In genomic region chr9:113638916-113639315, GRCh38 we compare ENCODE assay signal across 22 cellular contexts.
DNase-seq lines count a peak whose midpoint lies in the region; ATAC-seq, FAIRE-seq and TF ChIP-seq lines count a peak whose summit lies in the region.
"Had no signal": no experiment of that assay in that cellular context is flagged by ENCODE, and none has a peak within 500 bp of the region (broad histone marks: within the 10 kb centered on the region; RNA-seq: fewer than 3 reads in every experiment).

No MANE protein-coding gene starts in this region.

- 95 to 97% (median 96%) methylated on average over 4 of the region's 4 CpGs for WGBS in heart left ventricle, 4 donors

- H3K4me1 Mint-ChIP-seq in mesothelial cell of epicardium (peaks cover 15% of the 10 kb centered on the region), type B pancreatic cell (ENCODE audit: unreplicated experiment) (peaks cover 44% of the 10 kb centered on the region)
- H3K4me1 Mint-ChIP-seq: B cell had no signal

- no peak for ATAC-seq in heart left ventricle

- peak overlapping the region; percentile 28 for H3K27ac Mint-ChIP-seq in mesothelial cell of epicardium
- H3K27ac Mint-ChIP-seq in type B pancreatic cell = no peak overlapping the region
- H3K27ac Mint-ChIP-seq: B cell, CD14-positive monocyte had no signal

- DNase-seq in cardiac septum (ENCODE audit: low spot score) = peak; percentile 12
- no peak for DNase-seq in heart left ventricle
- DNase-seq in bronchial epithelial cell (ENCODE audit: low read depth) = no peak
- DNase-seq in mesothelial cell of epicardium (ENCODE audit: low spot score in 2 of 2, unreplicated experiment in 2 of 2) = no peak
- no peak for DNase-seq in type B pancreatic cell (ENCODE audit: extremely low spot score, unreplicated experiment)
- DNase-seq in hypothalamus (lab: John Stamatoyannopoulos, UW) = no peak
- DNase-seq in NCI-H345 (lab: John Stamatoyannopoulos, UW) = no peak
- no peak for DNase-seq in RCC 7860 (ENCODE audit: low spot score)
- DNase-seq: GDM1, GOT3, HCEC 1CT, MV-4-11, NCI-H1105 treated with DMSO at 0.1 percent for 48 hours, NCI-H2029 treated with DMSO at 0.1 percent for 48 hours, NCI-H446, NCI-H526 treated with DMSO at 0.1 percent for 48 hours, OCI-M1, SHP77 had no signal

- TF ChIP-seq POLR2A in heart left ventricle (IDR thresholded peaks at IDR 0.05) = no peak

- H3K9me3 Mint-ChIP-seq in mesothelial cell of epicardium (peaks cover 16% of the 10 kb centered on the region), type B pancreatic cell (no peaks in the 10 kb centered on the region)

- H3K4me3 ChIP-seq in heart left ventricle (no peak overlapping the region), bronchial epithelial cell (ENCODE audit: low read depth, low read length) (no peak overlapping the region)

- TF ChIP-seq CTCF in heart left ventricle (IDR thresholded peaks at IDR 0.05) (no peak), bronchial epithelial cell (IDR thresholded peaks at IDR 0.05; ENCODE audit: insufficient read depth, low read length, severe bottlenecking) (no peak), mesothelial cell of epicardium (IDR thresholded peaks at IDR 0.05; ENCODE audit: unreplicated experiment) (no peak), type B pancreatic cell (conservative IDR thresholded peaks at IDR 0.05) (no peak)

- peaks cover 0 to 23% (median 10%) of the 10 kb centered on the region in 12 donors for H3K4me1 ChIP-seq in heart left ventricle

- no peaks in the 10 kb centered on the region for H3K36me3 Mint-ChIP-seq in mesothelial cell of epicardium
- no peaks in the 10 kb centered on the region for H3K36me3 Mint-ChIP-seq in type B pancreatic cell
- H3K36me3 Mint-ChIP-seq: CD14-positive monocyte had no signal

- no peaks in the 10 kb centered on the region for H3K27me3 Mint-ChIP-seq in mesothelial cell of epicardium (ENCODE audit: low read depth)
- H3K27me3 Mint-ChIP-seq in type B pancreatic cell = peaks cover 3% of the 10 kb centered on the region

- no peak overlapping the region for H3K27ac ChIP-seq in heart left ventricle

- FAIRE-seq in bronchial epithelial cell (lab: Jason Lieb, UNC) = peak; percentile 72
- FAIRE-seq in RCC 7860 (lab: Jason Lieb, UNC) = no peak
- FAIRE-seq: A204.1, GM19239 had no signal

- H3K9me3 ChIP-seq in heart left ventricle = peaks cover 0 to 4% (median 0%) of the 10 kb centered on the region in 12 donors

- intact Hi-C loops in cardiac septum (cut with DNase I) = no loop called here
- intact Hi-C loops in heart left ventricle (cut with DNase I) = no loop called here

- H3K4me3 Mint-ChIP-seq in mesothelial cell of epicardium (no peak overlapping the region), type B pancreatic cell (peak overlapping the region; percentile 6)
- H3K4me3 Mint-ChIP-seq: B cell, CD14-positive monocyte had no signal

- H3K36me3 ChIP-seq in heart left ventricle (no peaks in the 10 kb centered on the region), bronchial epithelial cell (ENCODE audit: control insufficient read depth, insufficient read depth, low read length) (no peaks in the 10 kb centered on the region)

- H3K27me3 ChIP-seq in heart left ventricle (no peaks in the 10 kb centered on the region), bronchial epithelial cell (ENCODE audit: control insufficient read depth, insufficient read depth, low read length) (peaks cover 2% of the 10 kb centered on the region)
